10 cellular contexts compared by ENCODE assay signal in genomic region chr3:16090013-16090412, GRCh38.
DNase-seq lines count a peak whose midpoint lies in the region; ATAC-seq and TF ChIP-seq lines count a peak whose summit lies in the region.
"Had no signal": no experiment of that assay in that cellular context is flagged by ENCODE, and none has a peak within 500 bp of the region (broad histone marks: within the 10 kb centered on the region; RNA-seq: fewer than 3 reads in every experiment).

No MANE protein-coding gene starts in this region.

- no peaks in the 10 kb centered on the region for H4K20me1 ChIP-seq in mammary epithelial cell (ENCODE audit: insufficient read depth, low read length)

- H3K27me3 ChIP-seq in mammary epithelial cell (ENCODE audit: insufficient read depth, low read length) (no peaks in the 10 kb centered on the region), uterus (no peaks in the 10 kb centered on the region)

- H3K4me3 ChIP-seq in mammary epithelial cell (replicated peaks in 1 of 3; ENCODE audit: insufficient read depth in 1 of 3, low read depth in 2 of 3, low read length in 3 of 3) (no peak overlapping the region), uterus (no peak overlapping the region)

- BruUV-seq in mammary epithelial cell (replicated peaks; lab: Mats Ljungman, UMichigan) = no TSS peak

- in situ Hi-C loops in ACHN (cut with HindIII; ENCODE audit: low pct_ligation_motif_present, low pct_unique_long_range_greater_than_20kb, low sequenced_read_pairs) (no loop called here), mammary epithelial cell (cut with MboI; ENCODE audit: low sequenced_read_pairs in 2 of 2) (no loop called here)

- 0% methylated on average over 1 of the region's 1 CpG for WGBS in mammary epithelial cell (ENCODE audit: low coverage, missing lambda C conversion rate)

- no peak for TF ChIP-seq POLR2A in uterus (IDR thresholded peaks at IDR 0.05)

- DNase-seq in ACHN (peak; percentile 15), LHCN-M2 (ENCODE audit: low read depth) (peak; percentile 87), mammary epithelial cell (peak; percentile 80), lung microvascular endothelial cell (ENCODE audit: low read depth in 2 of 2) (peak; percentile 68 to 83), uterus (no peak), DMS79 (lab: John Stamatoyannopoulos, UW) (no peak), SKM-1 (lab: John Stamatoyannopoulos, UW; ENCODE audit: unreplicated experiment) (no peak)
- DNase-seq: activated T-cell treated with anti-CD3 and anti-CD28 coated beads, Interleukin-2, amount 50 U/mL, for 24 hours; NCI-H146 had no signal

- CTCF ChIA-PET in mammary epithelial cell (lab: Charles Lee; ENCODE audit: low non-redundant PET) = interaction anchor here (0.6 kb wide), 1 partner anchor 22 kb away, joined by 5 read pairs; no protein-coding TSS in a partner anchor

- H3K27ac ChIP-seq in mammary epithelial cell (ENCODE audit: insufficient read depth, low read depth, low read length) (no peak overlapping the region), uterus (peak overlapping the region in 1 of 2 donors; percentile 56)

- ATAC-seq in HG02678 (IDR thresholded peaks at IDR 0.05; ENCODE audit: unreplicated experiment) = no peak

- H3K4me2 ChIP-seq in mammary epithelial cell (ENCODE audit: insufficient read depth, low read depth, low read length) = peak overlapping the region; percentile 21

- TF ChIP-seq CTCF in mammary epithelial cell (conservative IDR thresholded peaks at IDR 0.05 in 1 of 2, IDR thresholded peaks at IDR 0.05 in 1 of 2; ENCODE audit: extremely low read depth in 1 of 2, insufficient read depth in 1 of 2, low read depth in 1 of 2, low read length in 2 of 2) (no peak), uterus (IDR thresholded peaks at IDR 0.05) (no peak)

- no peaks in the 10 kb centered on the region for H3K36me3 ChIP-seq in mammary epithelial cell (ENCODE audit: insufficient read depth, low read length)
- H3K36me3 ChIP-seq in uterus = no peaks in the 10 kb centered on the region

- no peak overlapping the region for H3K9ac ChIP-seq in mammary epithelial cell (ENCODE audit: insufficient read depth, low read length)

- H3K4me1 ChIP-seq in mammary epithelial cell (ENCODE audit: insufficient read depth, low read length) = peaks cover 19% of the 10 kb centered on the region
- H3K4me1 ChIP-seq in uterus = no peaks in the 10 kb centered on the region

- H2AFZ ChIP-seq in mammary epithelial cell (ENCODE audit: low read depth, low read length) = no peak overlapping the region

- H3K9me3 ChIP-seq in mammary epithelial cell (replicated peaks; ENCODE audit: insufficient read depth, low read length) (no peaks in the 10 kb centered on the region), uterus (no peaks in the 10 kb centered on the region)

- intact Hi-C loops in mammary epithelial cell (cut with micrococcal nuclease) = no loop called here
- intact Hi-C loops in uterus (cut with DNase I; ENCODE audit: low total_unique reads) = no loop called here

- dilution Hi-C loops in mammary epithelial cell (cut with HindIII; ENCODE audit: low sequenced_read_pairs) = no loop called here

- H3K79me2 ChIP-seq in mammary epithelial cell (ENCODE audit: insufficient read depth, low read length) = no peaks in the 10 kb centered on the region

Comparison
In these comparisons a context has a peak if more than half of its experiments do, and no peak if none do; other contexts are left out.
1. DNase-seq: peak in ACHN (single experiment), LHCN-M2 (single experiment), mammary epithelial cell (single experiment) and lung microvascular endothelial cell (2 of 2); none in uterus (0 of 2), DMS79 (single experiment) and SKM-1 (single experiment).